In the genomic region with DNA sequence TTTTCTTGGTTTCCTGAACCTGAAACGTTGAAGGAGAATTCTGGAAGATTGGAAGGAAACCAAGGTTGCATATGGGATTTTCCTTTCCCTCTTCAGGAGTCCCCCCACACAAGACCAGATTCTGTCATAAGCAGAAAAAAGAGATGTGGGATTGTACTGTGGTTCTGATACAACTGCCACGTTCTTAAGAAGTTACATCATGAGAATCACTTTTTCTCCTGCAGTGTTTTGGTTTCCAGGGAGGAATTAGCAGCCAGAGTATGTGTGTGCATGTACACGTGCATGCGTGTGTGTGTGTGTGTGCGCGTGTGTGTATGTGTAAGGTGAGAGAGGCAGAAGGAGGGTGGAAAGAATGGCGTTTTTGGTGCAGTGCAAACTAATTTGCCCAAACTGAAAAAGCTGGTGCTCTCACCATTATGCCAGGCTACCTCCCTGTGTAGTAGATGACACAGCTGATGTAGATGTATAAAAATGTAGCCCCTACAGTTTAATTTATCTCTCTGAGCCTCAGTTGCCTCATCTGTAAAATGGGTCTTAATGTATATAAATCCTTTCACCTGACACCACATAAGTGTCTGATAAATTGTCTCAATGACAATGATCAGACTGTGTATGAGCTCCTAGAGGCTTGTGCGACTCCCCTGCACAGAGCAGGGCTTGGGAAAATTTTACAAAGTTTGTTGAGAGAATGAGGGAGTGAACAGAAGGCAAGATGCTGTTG, we compare ENCODE assay signal across 25 cellular contexts. TPM values are rescaled to one million over a fixed set of nuclear protein-coding genes. Genes with fewer than 3 reads are reported as not detected.
DNase-seq lines count a peak whose midpoint lies in the region; ATAC-seq and TF ChIP-seq lines count a peak whose summit lies in the region.
"Had no signal": no experiment of that assay in that cellular context is flagged by ENCODE, and none has a peak within 500 bp of the region (broad histone marks: within the 10 kb centered on the region; RNA-seq: fewer than 3 reads in every experiment).

No MANE protein-coding gene starts in this region.

- H3K4me1 ChIP-seq in left ventricle myocardium inferior = peaks cover 30% of the 10 kb centered on the region
- peaks cover 14% of the 10 kb centered on the region for H3K4me1 ChIP-seq in right cardiac atrium (ENCODE audit: control insufficient read depth, insufficient read depth, low read length)

- ATAC-seq in right cardiac atrium (no peak), HG02763 (IDR thresholded peaks at IDR 0.05; ENCODE audit: unreplicated experiment) (no peak), HG02588 (IDR thresholded peaks at IDR 0.05; ENCODE audit: unreplicated experiment) (no peak)
- ATAC-seq: HCT116, psoas muscle had no signal

- H3K27ac ChIP-seq in left ventricle myocardium inferior (replicated peaks) = peak overlapping the region; percentile 27
- no peak overlapping the region for H3K27ac ChIP-seq in right cardiac atrium (ENCODE audit: low read length)
- H3K27ac ChIP-seq: HL-60, psoas muscle, tibial artery had no signal

- no peak for TF ChIP-seq CTCF in left ventricle myocardium inferior (IDR thresholded peaks at IDR 0.05; ENCODE audit: borderline replicate concordance)
- TF ChIP-seq CTCF in choroid plexus epithelial cell (conservative IDR thresholded peaks at IDR 0.05; ENCODE audit: low read depth, low read length) = no peak

- H3K9me3 ChIP-seq in left ventricle myocardium inferior (replicated peaks) (no peaks in the 10 kb centered on the region), right cardiac atrium (ENCODE audit: control insufficient read depth, low read length) (no peaks in the 10 kb centered on the region)
- H3K9me3 ChIP-seq: psoas muscle, tibial artery had no signal

- no peaks in the 10 kb centered on the region for H3K36me3 ChIP-seq in left ventricle myocardium inferior
- H3K36me3 ChIP-seq: tibial artery had no signal

- H3K27me3 ChIP-seq in left ventricle myocardium inferior (ENCODE audit: low read depth) = no peaks in the 10 kb centered on the region
- no peaks in the 10 kb centered on the region for H3K27me3 ChIP-seq in right cardiac atrium (ENCODE audit: control insufficient read depth, insufficient read depth)
- H3K27me3 ChIP-seq: tibial artery had no signal

- H3K4me3 ChIP-seq in left ventricle myocardium inferior = no peak overlapping the region
- H3K4me3 ChIP-seq in right cardiac atrium (ENCODE audit: low read length) = no peak overlapping the region
- H3K4me3 ChIP-seq in choroid plexus epithelial cell (ENCODE audit: low read depth, low read length) = no peak overlapping the region
- H3K4me3 ChIP-seq: psoas muscle, tibial artery had no signal

- no peak for DNase-seq in left ventricle myocardium inferior
- no peak for DNase-seq in right cardiac atrium
- peak; percentile 56 for DNase-seq in choroid plexus epithelial cell (ENCODE audit: low read depth)
- peak; percentile 18 for DNase-seq in myocyte (ENCODE audit: low read depth)
- DNase-seq in NCI-H2196 (lab: John Stamatoyannopoulos, UW; ENCODE audit: unreplicated experiment) = no peak
- no peak for DNase-seq in GM19240 (ENCODE audit: insufficient read length, low spot score)
- DNase-seq: 8988T; activated CD4-positive, alpha-beta T cell treated with anti-CD3 and anti-CD28 coated beads, Interleukin-2, amount 10 ng/mL, durations not matched to agents 7 days and 5 days; activated naive CD4-positive, alpha-beta T cell treated with Interleukin-2 at 50 U/mL for 16 hours; anterior cingulate cortex; foreskin melanocyte; hippocampal formation; kidney; NCI-H1694; NCI-H774; nephron progenitor cell; OCI-M1; psoas muscle; Right ventricle myocardium superior; stimulated activated CD4-positive, alpha-beta T cell treated with anti-CD3 and anti-CD28 coated beads, Interleukin-15, amount 100 ng/mL, for 24 hours; tibial artery had no signal

- intact Hi-C loops in left ventricle myocardium inferior (cut with micrococcal nuclease) = no loop called here
- intact Hi-C loops in right cardiac atrium (cut with DNase I) = no loop called here

- 62% methylated on average over 8 of the region's 8 CpGs for WGBS in right cardiac atrium

RNA-seq across cellular contexts. Expression of a gene that starts 38.7 kb away (rescaled TPM):
- total RNA-seq in left ventricle myocardium inferior (18.9 TPM), right cardiac atrium (10 to 100 TPM; 11.9 to 19.5 (median 17.5) TPM), myocyte (3.6 and 7.5 TPM in 2 replicates)
- 10.8 TPM for polyA plus RNA-seq in right cardiac atrium
- 4.1 TPM for polyA plus RNA-seq in myocyte (2012)

Comparison
In these comparisons a context has a peak if more than half of its experiments do, and no peak if none do; other contexts are left out.
1. DNase-seq: peak in choroid plexus epithelial cell (single experiment) and myocyte (single experiment); none in left ventricle myocardium inferior (single experiment), right cardiac atrium (0 of 3), NCI-H2196 (single experiment) and GM19240 (single experiment).